8 cellular contexts compared by ENCODE assay signal in genomic region chr2:202317080-202317859, GRCh38. TPM values are rescaled to one million over a fixed set of nuclear protein-coding genes. Genes with fewer than 3 reads are reported as not detected.
A peak's percentile ranks its signal among the peaks of the same experiment; 100 is the strongest.
DNase-seq lines count a peak whose midpoint lies in the region; ATAC-seq and TF ChIP-seq lines count a peak whose summit lies in the region.

No MANE protein-coding gene starts in this region.

- H3K4me1 ChIP-seq in upper lobe of left lung = peaks cover 0 to 13% (median 11%) of the 10 kb centered on the region in 4 donors

- CTCF ChIA-PET in activated CD4-positive, alpha-beta memory T cell treated with anti-CD3 and anti-CD28 coated beads, Interleukin-2, amount 10 ng/mL, durations not matched to agents 7 days and 5 days (lab: Charles Lee) = no interaction called here
- CTCF ChIA-PET in activated CD4-positive, alpha-beta memory T cell treated with anti-CD3 and anti-CD28 coated beads for 36 hours (lab: Charles Lee) = interaction anchor here (0.6 kb wide), 1 partner anchor 209 kb away, joined by 4 read pairs; no protein-coding TSS in a partner anchor

- peak in 3 of 4 donors; percentile 44 to 57 (median 49) for TF ChIP-seq EP300 in upper lobe of left lung (IDR thresholded peaks at IDR 0.05)

- POLR2A ChIA-PET in activated CD4-positive, alpha-beta memory T cell treated with anti-CD3 and anti-CD28 coated beads, Interleukin-2, amount 10 ng/mL, durations not matched to agents 7 days and 5 days (lab: Charles Lee) = no interaction called here
- POLR2A ChIA-PET in activated CD4-positive, alpha-beta memory T cell treated with anti-CD3 and anti-CD28 coated beads for 36 hours (lab: Charles Lee) = interaction anchor here (0.9 kb wide), 1 partner anchor 46 kb away, joined by 3 read pairs; no protein-coding TSS in a partner anchor

- peak overlapping the region in 2 of 4 donors; percentile 20 to 71 for H3K27ac ChIP-seq in upper lobe of left lung

- intact Hi-C loops in activated CD4-positive, alpha-beta memory T cell treated with anti-CD3 and anti-CD28 coated beads for 36 hours (cut with micrococcal nuclease) = no loop called here

- H3K36me3 ChIP-seq in upper lobe of left lung = no peaks in the 10 kb centered on the region

- no peak for TF ChIP-seq POLR2A in upper lobe of left lung (IDR thresholded peaks at IDR 0.05)

- no peak overlapping the region for H3K4me3 ChIP-seq in upper lobe of left lung

- H3K4me1 Mint-ChIP-seq in activated CD4-positive, alpha-beta memory T cell treated with anti-CD3 and anti-CD28 coated beads, Interleukin-2, amount 10 ng/mL, durations not matched to agents 7 days and 5 days = no peaks in the 10 kb centered on the region
- H3K4me1 Mint-ChIP-seq in activated CD4-positive, alpha-beta memory T cell treated with anti-CD3 and anti-CD28 coated beads for 36 hours (ENCODE audit: low read depth) = no peaks in the 10 kb centered on the region
- peaks cover 13% of the 10 kb centered on the region for H3K4me1 Mint-ChIP-seq in brain

- no peaks in the 10 kb centered on the region for H3K9me3 ChIP-seq in upper lobe of left lung

- H3K27me3 ChIP-seq in upper lobe of left lung = no peaks in the 10 kb centered on the region

- H3K36me3 Mint-ChIP-seq in activated CD4-positive, alpha-beta memory T cell treated with anti-CD3 and anti-CD28 coated beads, Interleukin-2, amount 10 ng/mL, durations not matched to agents 7 days and 5 days (ENCODE audit: low read depth) = peaks cover 9% of the 10 kb centered on the region
- peaks cover 12% of the 10 kb centered on the region for H3K36me3 Mint-ChIP-seq in activated CD4-positive, alpha-beta memory T cell treated with anti-CD3 and anti-CD28 coated beads for 36 hours
- peaks cover 8% of the 10 kb centered on the region for H3K36me3 Mint-ChIP-seq in brain

- no peaks in the 10 kb centered on the region for H3K9me3 Mint-ChIP-seq in activated CD4-positive, alpha-beta memory T cell treated with anti-CD3 and anti-CD28 coated beads, Interleukin-2, amount 10 ng/mL, durations not matched to agents 7 days and 5 days
- H3K9me3 Mint-ChIP-seq in activated CD4-positive, alpha-beta memory T cell treated with anti-CD3 and anti-CD28 coated beads for 36 hours = no peaks in the 10 kb centered on the region
- no peaks in the 10 kb centered on the region for H3K9me3 Mint-ChIP-seq in brain

- whole genome bisulfite sequencing in upper lobe of left lung, 2 donors = 19 to 21% methylated on average over 6 of the region's 6 CpGs

- ATAC-seq in upper lobe of left lung (ENCODE audit: low FRiP score in 2 of 2) = peak in 1 of 2 donors; percentile 81
- ATAC-seq in HG02938 (IDR thresholded peaks at IDR 0.05; ENCODE audit: unreplicated experiment) = no peak
- ATAC-seq in HG02981 (IDR thresholded peaks at IDR 0.05; ENCODE audit: unreplicated experiment) = no peak

- TF ChIP-seq CTCF in brain (conservative IDR thresholded peaks at IDR 0.05) = no peak
- TF ChIP-seq CTCF in upper lobe of left lung (IDR thresholded peaks at IDR 0.05) = no peak

- no peak for DNase-seq in activated CD4-positive, alpha-beta memory T cell treated with anti-CD3 and anti-CD28 coated beads, Interleukin-2, amount 10 ng/mL, durations not matched to agents 7 days and 5 days
- no peak for DNase-seq in activated CD4-positive, alpha-beta memory T cell treated with anti-CD3 and anti-CD28 coated beads for 36 hours
- DNase-seq in kidney glomerular epithelial cell (lab: John Stamatoyannopoulos, UW) = peak; percentile 76
- peak in 1 of 2 donors; percentile 40 for DNase-seq in upper lobe of left lung
- no peak for DNase-seq in activated CD4-positive, alpha-beta T cell treated with anti-CD3 and anti-CD28 coated beads, Interleukin-2, amount 50 U/mL, for 48 hours

- H3K27me3 Mint-ChIP-seq in activated CD4-positive, alpha-beta memory T cell treated with anti-CD3 and anti-CD28 coated beads, Interleukin-2, amount 10 ng/mL, durations not matched to agents 7 days and 5 days = no peaks in the 10 kb centered on the region
- no peaks in the 10 kb centered on the region for H3K27me3 Mint-ChIP-seq in activated CD4-positive, alpha-beta memory T cell treated with anti-CD3 and anti-CD28 coated beads for 36 hours
- H3K27me3 Mint-ChIP-seq in brain = no peaks in the 10 kb centered on the region

- H3K27ac Mint-ChIP-seq in activated CD4-positive, alpha-beta memory T cell treated with anti-CD3 and anti-CD28 coated beads, Interleukin-2, amount 10 ng/mL, durations not matched to agents 7 days and 5 days = peak overlapping the region; percentile 35
- H3K27ac Mint-ChIP-seq in activated CD4-positive, alpha-beta memory T cell treated with anti-CD3 and anti-CD28 coated beads for 36 hours = no peak overlapping the region
- peak overlapping the region in 4 of 5 experiments; percentile 17 to 84 (median 68) for H3K27ac Mint-ChIP-seq in brain

- no peak overlapping the region for H3K4me3 Mint-ChIP-seq in activated CD4-positive, alpha-beta memory T cell treated with anti-CD3 and anti-CD28 coated beads, Interleukin-2, amount 10 ng/mL, durations not matched to agents 7 days and 5 days
- no peak overlapping the region for H3K4me3 Mint-ChIP-seq in activated CD4-positive, alpha-beta memory T cell treated with anti-CD3 and anti-CD28 coated beads for 36 hours
- peak overlapping the region in 2 of 5 experiments; percentile 4 to 55 for H3K4me3 Mint-ChIP-seq in brain

RNA-seq across cellular contexts. Expression of gene NOP58, which starts 51.7 kb away (rescaled TPM):
- 100 to 1,000 TPM; 103 to 108 TPM for total RNA-seq in activated CD4-positive, alpha-beta memory T cell treated with anti-CD3 and anti-CD28 coated beads, Interleukin-2, amount 10 ng/mL, durations not matched to agents 7 days and 5 days
- total RNA-seq in activated CD4-positive, alpha-beta memory T cell treated with anti-CD3 and anti-CD28 coated beads for 36 hours = 100 to 1,000 TPM; 151 to 155 TPM
- polyA plus RNA-seq in brain (ENCODE audit: insufficient read depth, low read depth, low replicate concordance) = 10.1 TPM
- total RNA-seq in upper lobe of left lung = 10 to 100 TPM; 31.2 to 73.3 (median 46.5) TPM

RNA-seq across cellular contexts. Expression of gene BMPR2, which starts 58.9 kb away (rescaled TPM):
- 10 to 100 TPM in 1 of 2 experiments, 1 to 10 TPM in 1; 9.7 to 10.6 TPM for total RNA-seq in activated CD4-positive, alpha-beta memory T cell treated with anti-CD3 and anti-CD28 coated beads, Interleukin-2, amount 10 ng/mL, durations not matched to agents 7 days and 5 days
- total RNA-seq in activated CD4-positive, alpha-beta memory T cell treated with anti-CD3 and anti-CD28 coated beads for 36 hours = 1 to 10 TPM; 8.2 to 8.7 TPM
- polyA plus RNA-seq in brain (ENCODE audit: insufficient read depth, low read depth, low replicate concordance) = 16.5 TPM
- 100 to 1,000 TPM in 1 of 6 donors, 10 to 100 TPM in 5; 23.0 to 133 (median 77.2) TPM for total RNA-seq in upper lobe of left lung
